In genomic region chr6:37101991-37102298, GRCh38 we compare ENCODE assay signal across 8 cellular contexts.
A peak's percentile ranks its signal among the peaks of the same experiment; 100 is the strongest.
DNase-seq lines count a peak whose midpoint lies in the region; ATAC-seq and TF ChIP-seq lines count a peak whose summit lies in the region.

No MANE protein-coding gene starts in this region.

- H3K9me3 Mint-ChIP-seq in GM23338, result no peaks in the 10 kb centered on the region

- peaks cover 55% of the 10 kb centered on the region for H3K4me1 Mint-ChIP-seq in GM23338

- peak overlapping the region; percentile 91 for H3K27ac Mint-ChIP-seq in GM23338

- peaks cover 5% of the 10 kb centered on the region; the same call in 1 of the 3 replicates for H3K36me3 Mint-ChIP-seq in GM23338 (ENCODE audit: low read depth)

- H3F3A ChIP-seq in GM23338 (replicated peaks; ENCODE audit: low read depth), result peaks cover 31% of the 10 kb centered on the region

- H3K79me2 ChIP-seq in GM23338 (replicated peaks; ENCODE audit: insufficient read depth), result no peaks in the 10 kb centered on the region

- no peaks in the 10 kb centered on the region for H3K36me3 ChIP-seq in GM23338 (ENCODE audit: insufficient read depth)
- H3K36me3 ChIP-seq in skeletal muscle satellite cell (ENCODE audit: insufficient read depth, low read length), result no peaks in the 10 kb centered on the region

- WGBS in right cardiac atrium, result 51% methylated on average over 5 of the region's 5 CpGs

- intact Hi-C loops in right cardiac atrium (cut with DNase I), result loop anchor here in 1 of 4 donors (2.0 kb wide), 1 partner anchor 69 kb away; the partner anchor contains the start of gene PIM1

- H3K4me3 ChIP-seq in GM23338, result peak overlapping the region; percentile 41
- H3K4me3 ChIP-seq in WI38 (ENCODE audit: low read depth, low read length), result peak overlapping the region; percentile 52
- no peak overlapping the region for H3K4me3 ChIP-seq in right cardiac atrium (ENCODE audit: low read length)
- H3K4me3 ChIP-seq in skeletal muscle satellite cell (ENCODE audit: low read length), result peak overlapping the region; percentile 64

- peak overlapping the region; percentile 91 for H3K4me2 ChIP-seq in GM23338
- peak overlapping the region; percentile 83 for H3K4me2 ChIP-seq in skeletal muscle satellite cell (ENCODE audit: low read length)

- ATAC-seq in GM23338 (peak; percentile 5), right cardiac atrium (peak in 1 of 2 donors; percentile 0), GM18519 (IDR thresholded peaks at IDR 0.05; ENCODE audit: low FRiP score, unreplicated experiment) (no peak), GM21529 (IDR thresholded peaks at IDR 0.05; ENCODE audit: unreplicated experiment) (no peak)

- H3K4me1 ChIP-seq in GM23338 (ENCODE audit: insufficient read depth) (peaks cover 58% of the 10 kb centered on the region), right cardiac atrium (ENCODE audit: control insufficient read depth, insufficient read depth, low read length) (peaks cover 6% of the 10 kb centered on the region), skeletal muscle satellite cell (ENCODE audit: control insufficient read depth, insufficient read depth, low read length) (peaks cover 19% of the 10 kb centered on the region)

- H3K9ac ChIP-seq in skeletal muscle satellite cell (ENCODE audit: low read depth, low read length), result peak overlapping the region; percentile 74

- DNase-seq in GM23338 (ENCODE audit: low spot score), result no peak
- no peak for DNase-seq in right cardiac atrium
- DNase-seq in RPMI8226, result no peak
- no peak for DNase-seq in NCI-H524 treated with DMSO at 0.1 percent for 48 hours (lab: John Stamatoyannopoulos, UW)

- H3K27me3 Mint-ChIP-seq in GM23338 (ENCODE audit: insufficient read depth, low read depth, poor library complexity), result peaks cover 12% of the 10 kb centered on the region

- no peaks in the 10 kb centered on the region for H3K9me2 ChIP-seq in GM23338 (ENCODE audit: insufficient read depth)

- H3K9me3 ChIP-seq in right cardiac atrium (ENCODE audit: control insufficient read depth, low read length) (no peaks in the 10 kb centered on the region), skeletal muscle satellite cell (replicated peaks; ENCODE audit: low read length) (no peaks in the 10 kb centered on the region)

- H4K20me1 ChIP-seq in GM23338 (replicated peaks; ENCODE audit: insufficient read depth), result 0 out of 2 replicates have a peak, but pooled peaks cover 2% of the 10 kb centered on the region

- no peaks in the 10 kb centered on the region for H3K27me3 ChIP-seq in GM23338 (ENCODE audit: insufficient read depth)
- H3K27me3 ChIP-seq in right cardiac atrium (ENCODE audit: control insufficient read depth, insufficient read depth), result no peaks in the 10 kb centered on the region
- H3K27me3 ChIP-seq in skeletal muscle satellite cell (ENCODE audit: control insufficient read depth, insufficient read depth, low read length), result no peaks in the 10 kb centered on the region

- TF ChIP-seq CTCF in GM23338 (conservative IDR thresholded peaks at IDR 0.05; ENCODE audit: low read depth in 2 of 2), result no peak
- no peak for TF ChIP-seq CTCF in WI38 (IDR thresholded peaks at IDR 0.05; ENCODE audit: low read depth, low read length)

- H2AFZ ChIP-seq in GM23338, result no peak overlapping the region

- H3K27ac ChIP-seq in GM23338 (ENCODE audit: low read depth) (peak overlapping the region; percentile 83; the same call in 1 of the 2 replicates), right cardiac atrium (ENCODE audit: low read length) (peak overlapping the region; percentile 83)

- H3K4me3 Mint-ChIP-seq in GM23338, result peak overlapping the region; percentile 70

TF ChIP-seq in GM23338, 12 proteins besides CTCF, POLR2A, EP300 and RAD21 (continues in another document):
- no peak for TF ChIP-seq CREB1 (CRISPR knock-in tag; IDR thresholded peaks at IDR 0.05; ENCODE audit: low read depth)
- no peak for TF ChIP-seq REST (IDR thresholded peaks at IDR 0.05; ENCODE audit: unreplicated experiment)
- no peak for TF ChIP-seq NANOG (IDR thresholded peaks at IDR 0.05; ENCODE audit: borderline replicate concordance)
- TF ChIP-seq EZH2 (IDR thresholded peaks at IDR 0.05; ENCODE audit: low read depth, unreplicated experiment), result no peak
- TF ChIP-seq ZNF114 (CRISPR knock-in tag; IDR thresholded peaks at IDR 0.05), result no peak
- TF ChIP-seq POLR2AphosphoS5 (IDR thresholded peaks at IDR 0.05; ENCODE audit: low read depth), result no peak
- TF ChIP-seq STAT1 (IDR thresholded peaks at IDR 0.05; ENCODE audit: unreplicated experiment), result no peak
- no peak for TF ChIP-seq JUNB (IDR thresholded peaks at IDR 0.05; ENCODE audit: unreplicated experiment)
- no peak for TF ChIP-seq ZNF331 (CRISPR knock-in tag; IDR thresholded peaks at IDR 0.05; ENCODE audit: low read depth)
- no peak for TF ChIP-seq ETS1 (IDR thresholded peaks at IDR 0.05)
